8 cellular contexts compared by ENCODE assay signal in the genomic region with DNA sequence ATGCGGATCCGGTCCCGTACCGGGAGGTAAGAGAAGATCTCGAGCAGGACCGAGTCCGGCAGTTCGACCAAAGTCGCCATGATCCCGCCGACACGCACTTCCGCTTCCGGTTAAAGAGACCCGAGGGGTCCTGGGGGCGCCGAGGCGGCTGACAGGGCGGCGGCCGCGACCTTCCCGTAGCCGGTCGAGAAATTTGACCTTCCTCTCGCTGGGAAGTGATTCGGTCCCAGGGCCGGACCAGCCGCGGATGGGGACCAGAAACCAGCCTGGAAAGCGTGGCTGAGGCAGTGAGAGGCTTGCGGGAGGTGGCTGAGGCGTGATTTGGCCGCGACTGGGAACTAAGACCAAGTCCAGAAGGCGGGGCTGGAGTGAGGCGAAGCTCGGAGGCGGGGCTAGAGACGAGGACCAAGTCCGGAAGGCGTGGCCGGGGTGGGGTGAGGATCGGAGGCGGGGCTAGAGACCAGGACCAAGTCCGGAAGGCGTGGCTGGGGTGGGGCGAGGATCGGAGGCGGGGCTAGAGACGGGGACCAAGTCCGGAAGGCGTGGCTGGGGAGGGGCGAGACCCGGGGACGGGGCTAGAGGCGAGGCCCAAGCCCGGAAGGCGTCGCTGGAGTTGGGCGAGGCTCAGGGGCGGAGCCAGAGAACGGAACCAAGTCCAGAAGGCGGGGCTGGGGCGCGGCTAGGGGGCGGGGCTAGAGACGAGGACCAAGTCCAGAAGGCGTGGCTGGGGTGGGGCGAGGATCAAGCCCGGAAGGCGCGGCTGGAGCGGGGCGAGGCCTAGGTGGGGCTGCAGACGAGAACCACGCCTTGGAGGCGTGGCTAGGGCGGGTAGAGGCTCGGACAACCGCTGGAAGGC. TPM values are rescaled to one million over a fixed set of nuclear protein-coding genes. Genes with fewer than 3 reads are reported as not detected.
DNase-seq lines count a peak whose midpoint lies in the region; ATAC-seq lines count a peak whose summit lies in the region.

A gene with protein sequence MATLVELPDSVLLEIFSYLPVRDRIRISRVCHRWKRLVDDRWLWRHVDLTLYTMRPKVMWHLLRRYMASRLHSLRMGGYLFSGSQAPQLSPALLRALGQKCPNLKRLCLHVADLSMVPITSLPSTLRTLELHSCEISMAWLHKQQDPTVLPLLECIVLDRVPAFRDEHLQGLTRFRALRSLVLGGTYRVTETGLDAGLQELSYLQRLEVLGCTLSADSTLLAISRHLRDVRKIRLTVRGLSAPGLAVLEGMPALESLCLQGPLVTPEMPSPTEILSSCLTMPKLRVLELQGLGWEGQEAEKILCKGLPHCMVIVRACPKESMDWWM (minus strand): TSS at position 346 of the 856 bp plus-strand sequence. CDS start 266 bp downstream, at position 80.

- peaks cover 0 to 4% (median 0%) of the 10 kb centered on the region in 5 donors for H3K9me3 Mint-ChIP-seq in CD8-positive, alpha-beta memory T cell

- peak within 1 kb of the TSS; percentile 78 to 97 (median 96) for H3K27ac Mint-ChIP-seq in CD8-positive, alpha-beta memory T cell

- peak; percentile 55 for ATAC-seq in GM19468 (IDR thresholded peaks at IDR 0.05; ENCODE audit: extremely low read depth, unreplicated experiment)

- no peaks in the 10 kb centered on the region for H3K27me3 Mint-ChIP-seq in CD8-positive, alpha-beta memory T cell

- H3K4me1 ChIP-seq in CD8-positive, alpha-beta memory T cell (ENCODE audit: insufficient read depth, low read length): peaks cover 24% of the 10 kb centered on the region

- peaks cover 28 to 48% (median 36%) of the 10 kb centered on the region in 3 donors for H3K4me1 Mint-ChIP-seq in CD8-positive, alpha-beta memory T cell

- H3K4me3 ChIP-seq in CD8-positive, alpha-beta memory T cell (ENCODE audit: low read length): peak within 1 kb of the TSS; percentile 95

- no peaks in the 10 kb centered on the region for H3K36me3 ChIP-seq in CD8-positive, alpha-beta memory T cell (ENCODE audit: insufficient read depth, low read length)

- CTCF ChIA-PET in CD8-positive, alpha-beta memory T cell (lab: Charles Lee): interaction anchor here (0.6 to 1.6 kb wide), 3 partner anchors 20 to 26 kb away, joined by 3 to 5 read pairs (median 4); no protein-coding TSS in a partner anchor
- CTCF ChIA-PET in activated CD8-positive, alpha-beta memory T cell treated with anti-CD3 and anti-CD28 coated beads for 36 hours (lab: Charles Lee): interaction anchor here (0.6 to 1.0 kb wide), 2 partner anchors 193 to 782 kb away, joined by 3 to 6 read pairs; no protein-coding TSS in a partner anchor

- peaks cover 6 to 33% (median 8%) of the 10 kb centered on the region in 3 donors for H3K36me3 Mint-ChIP-seq in CD8-positive, alpha-beta memory T cell

- H3K27ac ChIP-seq in CD8-positive, alpha-beta memory T cell (ENCODE audit: low read depth, low read length): peak within 1 kb of the TSS; percentile 98

- POLR2A ChIA-PET in CD8-positive, alpha-beta memory T cell (lab: Charles Lee): interaction anchor here (0.6 to 1.3 kb wide), 8 partner anchors 9 to 495 kb away, joined by 3 to 10 read pairs (median 3); partner anchors contain the start of genes PIN1 and ZNF559
- POLR2A ChIA-PET in activated CD8-positive, alpha-beta memory T cell treated with anti-CD3 and anti-CD28 coated beads for 36 hours (lab: Charles Lee): interaction anchor here (0.6 to 1.1 kb wide), 2 partner anchors 16 to 50 kb away, joined by 3 to 5 read pairs; partner anchors contain the start of genes PIN1 and ZNF846

- H3K4me3 Mint-ChIP-seq in CD8-positive, alpha-beta memory T cell: peak within 1 kb of the TSS; percentile 84 to 96 (median 89)

- peak; percentile 100 for DNase-seq in CD8-positive, alpha-beta memory T cell
- DNase-seq in HT-29 (ENCODE audit: low spot score): peak; percentile 98
- peak; percentile 99 to 100 for DNase-seq in NOMO-1 (lab: John Stamatoyannopoulos, UW; ENCODE audit: unreplicated experiment in 2 of 2)
- peak; percentile 100 for DNase-seq in effector CD8-positive, alpha-beta T cell (lab: John Stamatoyannopoulos, UW)
- peak; percentile 100 for DNase-seq in lung microvascular endothelial cell (ENCODE audit: low read depth in 2 of 2)
- peak; percentile 100 for DNase-seq in stimulated activated CD4-positive, alpha-beta T cell treated with anti-CD3 and anti-CD28 coated beads, TNF-alpha, amount 100 ng/mL, for 48 hours (ENCODE audit: low read depth in 3 of 3)

- no peaks in the 10 kb centered on the region for H3K27me3 ChIP-seq in CD8-positive, alpha-beta memory T cell (ENCODE audit: insufficient read depth, low read length, poor library complexity, severe bottlenecking)

- no peaks in the 10 kb centered on the region for H3K9me3 ChIP-seq in CD8-positive, alpha-beta memory T cell (ENCODE audit: low read length)

RNA-seq across cellular contexts. Expression of the gene that starts here (rescaled TPM):
- 10 to 100 TPM; 24.6 to 25.3 TPM for total RNA-seq in CD8-positive, alpha-beta memory T cell
- 17.2 TPM for polyA plus RNA-seq in CD8-positive, alpha-beta memory T cell
- total RNA-seq in HT-29 (2014; rRNA removed; shearing (Covaris generic)): 31.8 and 40.7 TPM in 2 replicates
- 10 to 100 TPM; 24.7 TPM for total RNA-seq in activated CD8-positive, alpha-beta memory T cell treated with anti-CD3 and anti-CD28 coated beads for 36 hours
- 6.1 and 10.3 TPM in 2 replicates for total RNA-seq in lung microvascular endothelial cell

Comparison
In these comparisons a context has a peak if more than half of its experiments do, and no peak if none do; other contexts are left out.
1. Peak in every context shown above with its lines: DNase-seq, ATAC-seq, H3K4me3 ChIP-seq and H3K27ac ChIP-seq.